ENCODE assay signal across 1 cellular context in genomic region chr19:1860133-1860775, GRCh38.
TF ChIP-seq lines count a peak whose summit lies in the region.

No MANE protein-coding gene starts in this region.

TF ChIP-seq in HepG2, 621 proteins besides CTCF, POLR2A, EP300 and RAD21 (continued from another document and continues in another):
- TF ChIP-seq KDM5B (CRISPR knock-in tag; IDR thresholded peaks at IDR 0.05; ENCODE audit: borderline replicate concordance) (no peak), PATZ1 (CRISPR knock-in tag; IDR thresholded peaks at IDR 0.05) (peak; percentile 88), ZNF18 (CRISPR knock-in tag; IDR thresholded peaks at IDR 0.05; ENCODE audit: insufficient replicate concordance) (no peak), XRCC5 (optimal IDR thresholded peaks at IDR 0.05; ENCODE audit: low read length) (peak; percentile 16), RBM22 (optimal IDR thresholded peaks at IDR 0.05; ENCODE audit: low read length) (peak; percentile 33), RARG (CRISPR knock-in tag; IDR thresholded peaks at IDR 0.05; ENCODE audit: low read depth) (no peak), TBX2 (CRISPR knock-in tag; IDR thresholded peaks at IDR 0.05; ENCODE audit: borderline replicate concordance) (0 out of 2 replicates have a peak, but pooled peaks have one; percentile 24), ZNF720 (CRISPR knock-in tag; IDR thresholded peaks at IDR 0.05) (no peak), ZNF281 (CRISPR knock-in tag; IDR thresholded peaks at IDR 0.05; ENCODE audit: borderline replicate concordance) (peak; percentile 25; the same call in 1 of the 2 replicates), REPIN1 (CRISPR knock-in tag; IDR thresholded peaks at IDR 0.05; ENCODE audit: borderline replicate concordance, low read depth) (0 out of 2 replicates have a peak, but pooled peaks have one; percentile 20), HDAC2 (CRISPR knock-in tag; IDR thresholded peaks at IDR 0.05) (peak; percentile 61; the same call in 1 of the 2 replicates), ARID4A (CRISPR knock-in tag; IDR thresholded peaks at IDR 0.05; ENCODE audit: borderline replicate concordance) (peak; percentile 87), RFX1 (IDR thresholded peaks at IDR 0.05) (peak; percentile 87), ZNF574 (CRISPR knock-in tag; IDR thresholded peaks at IDR 0.05) (peak; percentile 18; the same call in 1 of the 2 replicates), ZNF607 (CRISPR knock-in tag; IDR thresholded peaks at IDR 0.05; ENCODE audit: borderline replicate concordance) (0 out of 2 replicates have a peak, but pooled peaks have one; percentile 24), NFE2 (CRISPR knock-in tag; IDR thresholded peaks at IDR 0.05) (no peak), TAF15 (IDR thresholded peaks at IDR 0.05; ENCODE audit: low read depth, low read length, poor library complexity, severe bottlenecking) (peak; percentile 49), RXRA (CRISPR knock-in tag; IDR thresholded peaks at IDR 0.05) (0 out of 2 replicates have a peak, but pooled peaks have one; percentile 36), ZBTB42 (CRISPR knock-in tag; IDR thresholded peaks at IDR 0.05) (no peak), SIX1 (CRISPR knock-in tag; IDR thresholded peaks at IDR 0.05; ENCODE audit: borderline replicate concordance) (no peak), ZMYM3 (CRISPR knock-in tag; IDR thresholded peaks at IDR 0.05) (peak; percentile 29; the same call in 1 of the 2 replicates), ASH2L (IDR thresholded peaks at IDR 0.05; ENCODE audit: insufficient read length, low read depth, low read length) (peak; percentile 66), SP5 (CRISPR knock-in tag; IDR thresholded peaks at IDR 0.05; ENCODE audit: borderline replicate concordance, low read depth) (peak; percentile 76), ZBTB3 (CRISPR knock-in tag; IDR thresholded peaks at IDR 0.05; ENCODE audit: borderline replicate concordance, low read depth) (no peak), KLF11 (CRISPR knock-in tag; IDR thresholded peaks at IDR 0.05) (no peak), FOXJ3 (CRISPR knock-in tag; IDR thresholded peaks at IDR 0.05; ENCODE audit: borderline replicate concordance) (0 out of 2 replicates have a peak, but pooled peaks have one; percentile 51), FOXO4 (CRISPR knock-in tag; conservative IDR thresholded peaks at IDR 0.05) (no peak), HOXA5 (CRISPR knock-in tag; IDR thresholded peaks at IDR 0.05) (no peak), ZNF782 (CRISPR knock-in tag; IDR thresholded peaks at IDR 0.05; ENCODE audit: borderline replicate concordance) (no peak), ARID2 (CRISPR knock-in tag; IDR thresholded peaks at IDR 0.05; ENCODE audit: borderline replicate concordance) (no peak)
- TF ChIP-seq, protein P1, sequence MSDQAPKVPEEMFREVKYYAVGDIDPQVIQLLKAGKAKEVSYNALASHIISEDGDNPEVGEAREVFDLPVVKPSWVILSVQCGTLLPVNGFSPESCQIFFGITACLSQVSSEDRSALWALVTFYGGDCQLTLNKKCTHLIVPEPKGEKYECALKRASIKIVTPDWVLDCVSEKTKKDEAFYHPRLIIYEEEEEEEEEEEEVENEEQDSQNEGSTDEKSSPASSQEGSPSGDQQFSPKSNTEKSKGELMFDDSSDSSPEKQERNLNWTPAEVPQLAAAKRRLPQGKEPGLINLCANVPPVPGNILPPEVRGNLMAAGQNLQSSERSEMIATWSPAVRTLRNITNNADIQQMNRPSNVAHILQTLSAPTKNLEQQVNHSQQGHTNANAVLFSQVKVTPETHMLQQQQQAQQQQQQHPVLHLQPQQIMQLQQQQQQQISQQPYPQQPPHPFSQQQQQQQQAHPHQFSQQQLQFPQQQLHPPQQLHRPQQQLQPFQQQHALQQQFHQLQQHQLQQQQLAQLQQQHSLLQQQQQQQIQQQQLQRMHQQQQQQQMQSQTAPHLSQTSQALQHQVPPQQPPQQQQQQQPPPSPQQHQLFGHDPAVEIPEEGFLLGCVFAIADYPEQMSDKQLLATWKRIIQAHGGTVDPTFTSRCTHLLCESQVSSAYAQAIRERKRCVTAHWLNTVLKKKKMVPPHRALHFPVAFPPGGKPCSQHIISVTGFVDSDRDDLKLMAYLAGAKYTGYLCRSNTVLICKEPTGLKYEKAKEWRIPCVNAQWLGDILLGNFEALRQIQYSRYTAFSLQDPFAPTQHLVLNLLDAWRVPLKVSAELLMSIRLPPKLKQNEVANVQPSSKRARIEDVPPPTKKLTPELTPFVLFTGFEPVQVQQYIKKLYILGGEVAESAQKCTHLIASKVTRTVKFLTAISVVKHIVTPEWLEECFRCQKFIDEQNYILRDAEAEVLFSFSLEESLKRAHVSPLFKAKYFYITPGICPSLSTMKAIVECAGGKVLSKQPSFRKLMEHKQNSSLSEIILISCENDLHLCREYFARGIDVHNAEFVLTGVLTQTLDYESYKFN (CRISPR knock-in tag; conservative IDR thresholded peaks at IDR 0.05): peak; percentile 65
